ENCODE assay signal across 1 cellular context in the genomic region with DNA sequence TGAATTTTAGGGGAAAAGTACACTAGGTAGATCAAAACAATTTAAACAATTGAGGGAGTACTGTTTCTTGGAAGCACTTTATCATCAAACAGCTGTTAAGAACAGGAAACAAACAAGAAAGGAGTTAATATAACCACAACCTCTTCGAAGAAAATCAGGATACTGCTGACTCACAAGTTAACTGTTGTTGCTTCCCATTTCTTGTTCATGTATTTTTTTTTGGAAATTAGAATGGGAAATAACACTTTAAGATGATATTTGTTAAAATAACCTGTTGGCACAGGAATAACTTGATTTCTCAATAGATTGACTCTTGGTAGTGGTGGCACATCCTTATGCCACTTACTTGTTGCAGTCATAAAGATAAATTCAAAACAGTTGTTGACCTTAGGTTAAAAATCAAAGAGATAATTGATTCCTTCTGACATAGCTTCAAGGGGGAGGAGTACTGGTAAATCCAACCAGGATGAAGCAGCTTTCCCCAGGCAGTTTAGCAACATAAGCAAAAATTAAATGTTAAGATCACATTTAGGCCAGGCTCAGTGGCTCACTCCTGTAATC.
TF ChIP-seq lines count a peak whose summit lies in the region.

No MANE protein-coding gene starts in this region.

TF ChIP-seq in K562, 482 proteins besides CTCF, POLR2A, EP300 and RAD21 (continued from another document and continues in another):
- TF ChIP-seq, protein P1, sequence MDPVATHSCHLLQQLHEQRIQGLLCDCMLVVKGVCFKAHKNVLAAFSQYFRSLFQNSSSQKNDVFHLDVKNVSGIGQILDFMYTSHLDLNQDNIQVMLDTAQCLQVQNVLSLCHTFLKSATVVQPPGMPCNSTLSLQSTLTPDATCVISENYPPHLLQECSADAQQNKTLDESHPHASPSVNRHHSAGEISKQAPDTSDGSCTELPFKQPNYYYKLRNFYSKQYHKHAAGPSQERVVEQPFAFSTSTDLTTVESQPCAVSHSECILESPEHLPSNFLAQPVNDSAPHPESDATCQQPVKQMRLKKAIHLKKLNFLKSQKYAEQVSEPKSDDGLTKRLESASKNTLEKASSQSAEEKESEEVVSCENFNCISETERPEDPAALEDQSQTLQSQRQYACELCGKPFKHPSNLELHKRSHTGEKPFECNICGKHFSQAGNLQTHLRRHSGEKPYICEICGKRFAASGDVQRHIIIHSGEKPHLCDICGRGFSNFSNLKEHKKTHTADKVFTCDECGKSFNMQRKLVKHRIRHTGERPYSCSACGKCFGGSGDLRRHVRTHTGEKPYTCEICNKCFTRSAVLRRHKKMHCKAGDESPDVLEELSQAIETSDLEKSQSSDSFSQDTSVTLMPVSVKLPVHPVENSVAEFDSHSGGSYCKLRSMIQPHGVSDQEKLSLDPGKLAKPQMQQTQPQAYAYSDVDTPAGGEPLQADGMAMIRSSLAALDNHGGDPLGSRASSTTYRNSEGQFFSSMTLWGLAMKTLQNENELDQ (CRISPR knock-in tag; IDR thresholded peaks at IDR 0.05; ENCODE audit: borderline replicate concordance), result no peak
- TF ChIP-seq, protein P2, sequence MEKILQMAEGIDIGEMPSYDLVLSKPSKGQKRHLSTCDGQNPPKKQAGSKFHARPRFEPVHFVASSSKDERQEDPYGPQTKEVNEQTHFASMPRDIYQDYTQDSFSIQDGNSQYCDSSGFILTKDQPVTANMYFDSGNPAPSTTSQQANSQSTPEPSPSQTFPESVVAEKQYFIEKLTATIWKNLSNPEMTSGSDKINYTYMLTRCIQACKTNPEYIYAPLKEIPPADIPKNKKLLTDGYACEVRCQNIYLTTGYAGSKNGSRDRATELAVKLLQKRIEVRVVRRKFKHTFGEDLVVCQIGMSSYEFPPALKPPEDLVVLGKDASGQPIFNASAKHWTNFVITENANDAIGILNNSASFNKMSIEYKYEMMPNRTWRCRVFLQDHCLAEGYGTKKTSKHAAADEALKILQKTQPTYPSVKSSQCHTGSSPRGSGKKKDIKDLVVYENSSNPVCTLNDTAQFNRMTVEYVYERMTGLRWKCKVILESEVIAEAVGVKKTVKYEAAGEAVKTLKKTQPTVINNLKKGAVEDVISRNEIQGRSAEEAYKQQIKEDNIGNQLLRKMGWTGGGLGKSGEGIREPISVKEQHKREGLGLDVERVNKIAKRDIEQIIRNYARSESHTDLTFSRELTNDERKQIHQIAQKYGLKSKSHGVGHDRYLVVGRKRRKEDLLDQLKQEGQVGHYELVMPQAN (IDR thresholded peaks at IDR 0.05; ENCODE audit: borderline replicate concordance), result no peak
- peak; percentile 42; the same call in 1 of the 2 replicates for TF ChIP-seq GABPA (tag; conservative IDR thresholded peaks at IDR 0.05; ENCODE audit: low read depth)
- TF ChIP-seq CAMTA2 (CRISPR knock-in tag; conservative IDR thresholded peaks at IDR 0.05), result no peak
- TF ChIP-seq, protein P3, sequence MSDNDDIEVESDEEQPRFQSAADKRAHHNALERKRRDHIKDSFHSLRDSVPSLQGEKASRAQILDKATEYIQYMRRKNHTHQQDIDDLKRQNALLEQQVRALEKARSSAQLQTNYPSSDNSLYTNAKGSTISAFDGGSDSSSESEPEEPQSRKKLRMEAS (CRISPR knock-in tag; IDR thresholded peaks at IDR 0.05), result no peak
- no peak for TF ChIP-seq DLX4 (CRISPR knock-in tag; IDR thresholded peaks at IDR 0.05)
- TF ChIP-seq CHD2 (IDR thresholded peaks at IDR 0.05; ENCODE audit: low read depth, low read length), result no peak
- no peak for TF ChIP-seq ZNF77 (CRISPR knock-in tag; IDR thresholded peaks at IDR 0.05)
- TF ChIP-seq, protein P4, sequence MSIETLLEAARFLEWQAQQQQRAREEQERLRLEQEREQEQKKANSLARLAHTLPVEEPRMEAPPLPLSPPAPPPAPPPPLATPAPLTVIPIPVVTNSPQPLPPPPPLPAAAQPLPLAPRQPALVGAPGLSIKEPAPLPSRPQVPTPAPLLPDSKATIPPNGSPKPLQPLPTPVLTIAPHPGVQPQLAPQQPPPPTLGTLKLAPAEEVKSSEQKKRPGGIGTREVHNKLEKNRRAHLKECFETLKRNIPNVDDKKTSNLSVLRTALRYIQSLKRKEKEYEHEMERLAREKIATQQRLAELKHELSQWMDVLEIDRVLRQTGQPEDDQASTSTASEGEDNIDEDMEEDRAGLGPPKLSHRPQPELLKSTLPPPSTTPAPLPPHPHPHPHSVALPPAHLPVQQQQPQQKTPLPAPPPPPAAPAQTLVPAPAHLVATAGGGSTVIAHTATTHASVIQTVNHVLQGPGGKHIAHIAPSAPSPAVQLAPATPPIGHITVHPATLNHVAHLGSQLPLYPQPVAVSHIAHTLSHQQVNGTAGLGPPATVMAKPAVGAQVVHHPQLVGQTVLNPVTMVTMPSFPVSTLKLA (conservative IDR thresholded peaks at IDR 0.05), result 0 out of 4 replicates have a peak, but pooled peaks of 1 of the 2 experiments have one; percentile 16
- no peak for TF ChIP-seq ZNF217 (CRISPR knock-in tag; IDR thresholded peaks at IDR 0.05)
- no peak for TF ChIP-seq SRSF7 (optimal IDR thresholded peaks at IDR 0.05; ENCODE audit: low read depth, low read length)
- TF ChIP-seq ZNF583 (CRISPR knock-in tag; IDR thresholded peaks at IDR 0.05), result peak; percentile 65; the same call in 1 of the 2 replicates
- TF ChIP-seq ZNF764 (CRISPR knock-in tag; IDR thresholded peaks at IDR 0.05; ENCODE audit: low read depth), result no peak
- TF ChIP-seq, protein P5, sequence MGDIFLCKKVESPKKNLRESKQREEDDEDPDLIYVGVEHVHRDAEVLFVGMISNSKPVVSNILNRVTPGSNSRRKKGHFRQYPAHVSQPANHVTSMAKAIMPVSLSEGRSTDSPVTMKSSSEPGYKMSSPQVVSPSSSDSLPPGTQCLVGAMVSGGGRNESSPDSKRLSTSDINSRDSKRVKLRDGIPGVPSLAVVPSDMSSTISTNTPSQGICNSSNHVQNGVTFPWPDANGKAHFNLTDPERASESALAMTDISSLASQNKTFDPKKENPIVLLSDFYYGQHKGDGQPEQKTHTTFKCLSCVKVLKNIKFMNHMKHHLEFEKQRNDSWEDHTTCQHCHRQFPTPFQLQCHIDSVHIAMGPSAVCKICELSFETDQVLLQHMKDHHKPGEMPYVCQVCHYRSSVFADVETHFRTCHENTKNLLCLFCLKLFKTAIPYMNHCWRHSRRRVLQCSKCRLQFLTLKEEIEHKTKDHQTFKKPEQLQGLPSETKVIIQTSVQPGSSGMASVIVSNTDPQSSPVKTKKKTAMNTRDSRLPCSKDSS (IDR thresholded peaks at IDR 0.05; ENCODE audit: low read depth, partially characterized antibody), result no peak
- TF ChIP-seq CBX3 (IDR thresholded peaks at IDR 0.05; ENCODE audit: borderline replicate concordance in 1 of 2, low read length in 2 of 2), result no peak
- TF ChIP-seq ZKSCAN1 (IDR thresholded peaks at IDR 0.05; ENCODE audit: low read depth, low read length), result no peak
- no peak for TF ChIP-seq PHF8 (IDR thresholded peaks at IDR 0.05; ENCODE audit: borderline replicate concordance, low read length)
- no peak for TF ChIP-seq ATF1 (CRISPR knock-in tag; IDR thresholded peaks at IDR 0.05)
- no peak for TF ChIP-seq ATF1 (tag; IDR thresholded peaks at IDR 0.05)
- TF ChIP-seq NCOA1 (IDR thresholded peaks at IDR 0.05; ENCODE audit: low read depth), result no peak
- TF ChIP-seq, protein P6, sequence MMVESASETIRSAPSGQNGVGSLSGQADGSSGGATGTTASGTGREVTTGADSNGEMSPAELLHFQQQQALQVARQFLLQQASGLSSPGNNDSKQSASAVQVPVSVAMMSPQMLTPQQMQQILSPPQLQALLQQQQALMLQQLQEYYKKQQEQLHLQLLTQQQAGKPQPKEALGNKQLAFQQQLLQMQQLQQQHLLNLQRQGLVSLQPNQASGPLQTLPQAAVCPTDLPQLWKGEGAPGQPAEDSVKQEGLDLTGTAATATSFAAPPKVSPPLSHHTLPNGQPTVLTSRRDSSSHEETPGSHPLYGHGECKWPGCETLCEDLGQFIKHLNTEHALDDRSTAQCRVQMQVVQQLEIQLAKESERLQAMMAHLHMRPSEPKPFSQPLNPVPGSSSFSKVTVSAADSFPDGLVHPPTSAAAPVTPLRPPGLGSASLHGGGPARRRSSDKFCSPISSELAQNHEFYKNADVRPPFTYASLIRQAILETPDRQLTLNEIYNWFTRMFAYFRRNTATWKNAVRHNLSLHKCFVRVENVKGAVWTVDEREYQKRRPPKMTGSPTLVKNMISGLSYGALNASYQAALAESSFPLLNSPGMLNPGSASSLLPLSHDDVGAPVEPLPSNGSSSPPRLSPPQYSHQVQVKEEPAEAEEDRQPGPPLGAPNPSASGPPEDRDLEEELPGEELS (CRISPR knock-in tag; IDR thresholded peaks at IDR 0.05; ENCODE audit: borderline replicate concordance), result no peak
- no peak for TF ChIP-seq RBM34 (IDR thresholded peaks at IDR 0.05; ENCODE audit: borderline replicate concordance, insufficient read depth, low read length)
- no peak for TF ChIP-seq CBFB (CRISPR knock-in tag; IDR thresholded peaks at IDR 0.05)
- TF ChIP-seq ZNF175 (CRISPR knock-in tag; IDR thresholded peaks at IDR 0.05; ENCODE audit: low read depth), result peak; percentile 58; the same call in 1 of the 2 replicates
- TF ChIP-seq ZNF274 (IDR thresholded peaks at IDR 0.05; ENCODE audit: borderline replicate concordance, low read depth, low read length), result no peak
- TF ChIP-seq MYC (IDR thresholded peaks at IDR 0.05; ENCODE audit: low read depth, low read length), result no peak
- TF ChIP-seq MYC (CRISPR knock-in tag; IDR thresholded peaks at IDR 0.05; ENCODE audit: borderline replicate concordance, low read depth), result no peak
- TF ChIP-seq POU5F1 (IDR thresholded peaks at IDR 0.05; ENCODE audit: borderline replicate concordance, low read depth, low read length, partially characterized antibody), result no peak
- TF ChIP-seq RNF219 (CRISPR knock-in tag; IDR thresholded peaks at IDR 0.05), result no peak
- no peak for TF ChIP-seq KLF10 (CRISPR knock-in tag; IDR thresholded peaks at IDR 0.05)
- TF ChIP-seq POLR2H (tag; IDR thresholded peaks at IDR 0.05; ENCODE audit: low read depth), result peak; percentile 47
- TF ChIP-seq RBFOX2 (IDR thresholded peaks at IDR 0.05; ENCODE audit: low read depth, low read length), result no peak
- no peak for TF ChIP-seq DNMT1 (IDR thresholded peaks at IDR 0.05)
- TF ChIP-seq KLF13 (tag; IDR thresholded peaks at IDR 0.05; ENCODE audit: borderline replicate concordance, low read depth), result no peak
- no peak for TF ChIP-seq ZNF347 (CRISPR knock-in tag; IDR thresholded peaks at IDR 0.05; ENCODE audit: low read depth)
- TF ChIP-seq, protein P7, sequence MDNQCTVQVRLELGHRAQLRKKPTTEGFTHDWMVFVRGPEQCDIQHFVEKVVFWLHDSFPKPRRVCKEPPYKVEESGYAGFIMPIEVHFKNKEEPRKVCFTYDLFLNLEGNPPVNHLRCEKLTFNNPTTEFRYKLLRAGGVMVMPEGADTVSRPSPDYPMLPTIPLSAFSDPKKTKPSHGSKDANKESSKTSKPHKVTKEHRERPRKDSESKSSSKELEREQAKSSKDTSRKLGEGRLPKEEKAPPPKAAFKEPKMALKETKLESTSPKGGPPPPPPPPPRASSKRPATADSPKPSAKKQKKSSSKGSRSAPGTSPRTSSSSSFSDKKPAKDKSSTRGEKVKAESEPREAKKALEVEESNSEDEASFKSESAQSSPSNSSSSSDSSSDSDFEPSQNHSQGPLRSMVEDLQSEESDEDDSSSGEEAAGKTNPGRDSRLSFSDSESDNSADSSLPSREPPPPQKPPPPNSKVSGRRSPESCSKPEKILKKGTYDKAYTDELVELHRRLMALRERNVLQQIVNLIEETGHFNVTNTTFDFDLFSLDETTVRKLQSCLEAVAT (IDR thresholded peaks at IDR 0.05), result no peak
- TF ChIP-seq ZFP30 (CRISPR knock-in tag; IDR thresholded peaks at IDR 0.05; ENCODE audit: borderline replicate concordance), result no peak
- no peak for TF ChIP-seq RFX1 (IDR thresholded peaks at IDR 0.05)
- TF ChIP-seq ZNF212 (CRISPR knock-in tag; IDR thresholded peaks at IDR 0.05), result no peak
- TF ChIP-seq, protein P8, sequence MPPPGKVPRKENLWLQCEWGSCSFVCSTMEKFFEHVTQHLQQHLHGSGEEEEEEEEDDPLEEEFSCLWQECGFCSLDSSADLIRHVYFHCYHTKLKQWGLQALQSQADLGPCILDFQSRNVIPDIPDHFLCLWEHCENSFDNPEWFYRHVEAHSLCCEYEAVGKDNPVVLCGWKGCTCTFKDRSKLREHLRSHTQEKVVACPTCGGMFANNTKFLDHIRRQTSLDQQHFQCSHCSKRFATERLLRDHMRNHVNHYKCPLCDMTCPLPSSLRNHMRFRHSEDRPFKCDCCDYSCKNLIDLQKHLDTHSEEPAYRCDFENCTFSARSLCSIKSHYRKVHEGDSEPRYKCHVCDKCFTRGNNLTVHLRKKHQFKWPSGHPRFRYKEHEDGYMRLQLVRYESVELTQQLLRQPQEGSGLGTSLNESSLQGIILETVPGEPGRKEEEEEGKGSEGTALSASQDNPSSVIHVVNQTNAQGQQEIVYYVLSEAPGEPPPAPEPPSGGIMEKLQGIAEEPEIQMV (tag; conservative IDR thresholded peaks at IDR 0.05; ENCODE audit: low read depth), result no peak
- TF ChIP-seq MAFK (IDR thresholded peaks at IDR 0.05; ENCODE audit: low read length), result peak; percentile 49; the same call in 1 of the 2 replicates
- no peak for TF ChIP-seq CGGBP1 (CRISPR knock-in tag; IDR thresholded peaks at IDR 0.05)
- TF ChIP-seq SP2 (IDR thresholded peaks at IDR 0.05; ENCODE audit: extremely low read depth, low read depth, low read length, poor library complexity, severe bottlenecking), result no peak
- no peak for TF ChIP-seq TARDBP (IDR thresholded peaks at IDR 0.05)
- peak; percentile 51; the same call in 1 of the 2 replicates for TF ChIP-seq TFAP4 (CRISPR knock-in tag; IDR thresholded peaks at IDR 0.05; ENCODE audit: borderline replicate concordance)
